20 cellular contexts compared by ENCODE assay signal in the genomic region with DNA sequence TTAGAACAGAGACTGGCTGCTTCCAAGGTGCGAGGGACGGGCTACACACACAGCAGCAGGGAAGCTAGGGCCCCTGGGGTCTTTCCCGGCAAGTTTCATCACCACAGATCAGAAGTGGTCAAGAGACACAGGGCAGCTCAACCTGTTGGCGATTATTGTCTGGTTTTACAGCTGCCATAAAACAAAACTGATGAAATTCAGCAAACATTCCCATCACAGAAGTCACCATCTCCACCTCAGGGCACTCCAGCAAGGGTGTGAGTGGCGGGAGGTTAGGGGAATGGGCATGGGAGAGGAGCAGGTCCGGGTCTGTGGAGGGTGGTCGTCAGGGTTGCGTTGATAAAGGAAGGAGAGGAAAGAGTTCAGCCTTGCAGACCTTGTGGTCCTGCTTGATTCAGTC.
DNase-seq lines count a peak whose midpoint lies in the region; ATAC-seq and TF ChIP-seq lines count a peak whose summit lies in the region.
"Had no signal": no experiment of that assay in that cellular context is flagged by ENCODE, and none has a peak within 500 bp of the region (broad histone marks: within the 10 kb centered on the region; RNA-seq: fewer than 3 reads in every experiment).

No MANE protein-coding gene starts in this region.

- peaks cover 2% of the 10 kb centered on the region for H3K27me3 Mint-ChIP-seq in GM23338 (ENCODE audit: insufficient read depth, low read depth, poor library complexity)

- TF ChIP-seq CTCF in GM23338 (conservative IDR thresholded peaks at IDR 0.05; ENCODE audit: low read depth in 2 of 2) (no peak), hepatocyte (IDR thresholded peaks at IDR 0.05; ENCODE audit: poor library complexity) (no peak)

- H3K4me2 ChIP-seq in GM23338 (no peak overlapping the region), hepatocyte (no peak overlapping the region)
- H3K4me2 ChIP-seq: A549; BLaER1 treated with 17β-estradiol and CSF1 and Interleukin-3, amounts not matched to agents 10 nM and 100 nM had no signal

- no peaks in the 10 kb centered on the region; the same call in 2 of the 3 replicates for H3K9me3 Mint-ChIP-seq in GM23338
- H3K9me3 Mint-ChIP-seq: CD4-positive, alpha-beta T cell had no signal

- no peak overlapping the region for H3K27ac Mint-ChIP-seq in GM23338
- H3K27ac Mint-ChIP-seq: CD4-positive, alpha-beta T cell; CD8-positive, alpha-beta memory T cell had no signal

- no peaks in the 10 kb centered on the region for H3F3A ChIP-seq in GM23338 (replicated peaks; ENCODE audit: low read depth)

- DNase-seq in GM23338 (ENCODE audit: low spot score) (no peak), hepatocyte (ENCODE audit: low spot score) (peak; percentile 28), substantia nigra (lab: John Stamatoyannopoulos, UW) (no peak), DMS53 (lab: John Stamatoyannopoulos, UW) (no peak), midbrain (lab: John Stamatoyannopoulos, UW) (no peak)
- DNase-seq: 8988T; ACHN; AML-193; BE2C; Calu3; CD4-positive, alpha-beta T cell; CD8-positive, alpha-beta memory T cell; DND-41; GOT3; H7; HCEC 1CT had no signal

- H3K36me3 ChIP-seq in GM23338 (ENCODE audit: insufficient read depth) (no peaks in the 10 kb centered on the region), hepatocyte (replicated peaks; ENCODE audit: insufficient read depth, low read depth) (no peaks in the 10 kb centered on the region)
- H3K36me3 ChIP-seq: BE2C; BLaER1 treated with 17β-estradiol and CSF1 and Interleukin-3, amounts not matched to agents 10 nM and 100 nM had no signal

- H2AFZ ChIP-seq in GM23338: peak overlapping the region; percentile 38; the same call in 1 of the 2 replicates
- H2AFZ ChIP-seq in hepatocyte: no peak overlapping the region

- H3K79me2 ChIP-seq in GM23338 (replicated peaks; ENCODE audit: insufficient read depth): no peaks in the 10 kb centered on the region
- H3K79me2 ChIP-seq in hepatocyte: no peaks in the 10 kb centered on the region

- H3K4me1 ChIP-seq in GM23338 (ENCODE audit: insufficient read depth) (peaks cover 15% of the 10 kb centered on the region), hepatocyte (ENCODE audit: insufficient read depth) (peaks cover 22% of the 10 kb centered on the region)
- H3K4me1 ChIP-seq: BE2C; BLaER1 treated with 17β-estradiol and CSF1 and Interleukin-3, amounts not matched to agents 10 nM and 100 nM had no signal

- H3K9me3 ChIP-seq in hepatocyte (ENCODE audit: low read depth): no peaks in the 10 kb centered on the region
- H3K9me3 ChIP-seq: A549; BE2C; BLaER1 treated with 17β-estradiol and CSF1 and Interleukin-3, amounts not matched to agents 10 nM and 100 nM had no signal

- no peaks in the 10 kb centered on the region for H3K36me3 Mint-ChIP-seq in GM23338 (ENCODE audit: low read depth)
- H3K36me3 Mint-ChIP-seq: CD14-positive monocyte; CD8-positive, alpha-beta memory T cell had no signal

- H3K27me3 ChIP-seq in GM23338 (ENCODE audit: insufficient read depth): no peaks in the 10 kb centered on the region
- no peaks in the 10 kb centered on the region for H3K27me3 ChIP-seq in hepatocyte
- H3K27me3 ChIP-seq: BE2C; BLaER1 treated with 17β-estradiol and CSF1 and Interleukin-3, amounts not matched to agents 10 nM and 100 nM had no signal

- WGBS in hepatocyte (ENCODE audit: low lambda C conversion rate, missing lambda C conversion rate): 68% methylated on average over 8 of the region's 8 CpGs

- no peak overlapping the region for H3K27ac ChIP-seq in GM23338 (ENCODE audit: low read depth)
- peak overlapping the region; percentile 52 for H3K27ac ChIP-seq in hepatocyte
- peak overlapping the region; percentile 47 for H3K27ac ChIP-seq in substantia nigra (ENCODE audit: low read depth, low read length, poor library complexity, severe bottlenecking)
- H3K27ac ChIP-seq: A549; BLaER1 treated with 17β-estradiol and CSF1 and Interleukin-3, amounts not matched to agents 10 nM and 100 nM had no signal

- ATAC-seq in GM23338: no peak
- no peak for ATAC-seq in HG03039 (IDR thresholded peaks at IDR 0.05; ENCODE audit: unreplicated experiment)
- ATAC-seq: A549 had no signal

- H4K20me1 ChIP-seq in GM23338 (replicated peaks; ENCODE audit: insufficient read depth) (no peaks in the 10 kb centered on the region), hepatocyte (ENCODE audit: insufficient read depth, poor library complexity, severe bottlenecking) (no peaks in the 10 kb centered on the region)
- H4K20me1 ChIP-seq: BLaER1 treated with 17β-estradiol and CSF1 and Interleukin-3, amounts not matched to agents 10 nM and 100 nM had no signal

- peaks cover 16% of the 10 kb centered on the region for H3K4me1 Mint-ChIP-seq in GM23338
- H3K4me1 Mint-ChIP-seq: CD14-positive monocyte; CD8-positive, alpha-beta memory T cell had no signal

- H3K9me2 ChIP-seq in GM23338 (ENCODE audit: insufficient read depth) (peaks cover 12% of the 10 kb centered on the region; the same call in 1 of the 2 replicates), hepatocyte (replicated peaks; ENCODE audit: insufficient read depth) (no peaks in the 10 kb centered on the region)

- no peak overlapping the region for H3K4me3 Mint-ChIP-seq in GM23338
- H3K4me3 Mint-ChIP-seq: CD14-positive monocyte; CD4-positive, alpha-beta T cell; CD8-positive, alpha-beta memory T cell had no signal

- no peak overlapping the region for H3K4me3 ChIP-seq in GM23338
- no peak overlapping the region for H3K4me3 ChIP-seq in hepatocyte
- H3K4me3 ChIP-seq: A549; BLaER1 treated with 17β-estradiol and CSF1 and Interleukin-3, amounts not matched to agents 10 nM and 100 nM had no signal

TF ChIP-seq in GM23338, 12 proteins besides CTCF, POLR2A, EP300 and RAD21:
- TF ChIP-seq STAT1 (IDR thresholded peaks at IDR 0.05; ENCODE audit: unreplicated experiment) (no peak), CREB1 (CRISPR knock-in tag; IDR thresholded peaks at IDR 0.05; ENCODE audit: low read depth) (no peak), ZNF331 (CRISPR knock-in tag; IDR thresholded peaks at IDR 0.05; ENCODE audit: low read depth) (no peak)
- TF ChIP-seq, protein P1, sequence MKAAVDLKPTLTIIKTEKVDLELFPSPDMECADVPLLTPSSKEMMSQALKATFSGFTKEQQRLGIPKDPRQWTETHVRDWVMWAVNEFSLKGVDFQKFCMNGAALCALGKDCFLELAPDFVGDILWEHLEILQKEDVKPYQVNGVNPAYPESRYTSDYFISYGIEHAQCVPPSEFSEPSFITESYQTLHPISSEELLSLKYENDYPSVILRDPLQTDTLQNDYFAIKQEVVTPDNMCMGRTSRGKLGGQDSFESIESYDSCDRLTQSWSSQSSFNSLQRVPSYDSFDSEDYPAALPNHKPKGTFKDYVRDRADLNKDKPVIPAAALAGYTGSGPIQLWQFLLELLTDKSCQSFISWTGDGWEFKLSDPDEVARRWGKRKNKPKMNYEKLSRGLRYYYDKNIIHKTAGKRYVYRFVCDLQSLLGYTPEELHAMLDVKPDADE (IDR thresholded peaks at IDR 0.05): no peak
- TF ChIP-seq, protein P2, sequence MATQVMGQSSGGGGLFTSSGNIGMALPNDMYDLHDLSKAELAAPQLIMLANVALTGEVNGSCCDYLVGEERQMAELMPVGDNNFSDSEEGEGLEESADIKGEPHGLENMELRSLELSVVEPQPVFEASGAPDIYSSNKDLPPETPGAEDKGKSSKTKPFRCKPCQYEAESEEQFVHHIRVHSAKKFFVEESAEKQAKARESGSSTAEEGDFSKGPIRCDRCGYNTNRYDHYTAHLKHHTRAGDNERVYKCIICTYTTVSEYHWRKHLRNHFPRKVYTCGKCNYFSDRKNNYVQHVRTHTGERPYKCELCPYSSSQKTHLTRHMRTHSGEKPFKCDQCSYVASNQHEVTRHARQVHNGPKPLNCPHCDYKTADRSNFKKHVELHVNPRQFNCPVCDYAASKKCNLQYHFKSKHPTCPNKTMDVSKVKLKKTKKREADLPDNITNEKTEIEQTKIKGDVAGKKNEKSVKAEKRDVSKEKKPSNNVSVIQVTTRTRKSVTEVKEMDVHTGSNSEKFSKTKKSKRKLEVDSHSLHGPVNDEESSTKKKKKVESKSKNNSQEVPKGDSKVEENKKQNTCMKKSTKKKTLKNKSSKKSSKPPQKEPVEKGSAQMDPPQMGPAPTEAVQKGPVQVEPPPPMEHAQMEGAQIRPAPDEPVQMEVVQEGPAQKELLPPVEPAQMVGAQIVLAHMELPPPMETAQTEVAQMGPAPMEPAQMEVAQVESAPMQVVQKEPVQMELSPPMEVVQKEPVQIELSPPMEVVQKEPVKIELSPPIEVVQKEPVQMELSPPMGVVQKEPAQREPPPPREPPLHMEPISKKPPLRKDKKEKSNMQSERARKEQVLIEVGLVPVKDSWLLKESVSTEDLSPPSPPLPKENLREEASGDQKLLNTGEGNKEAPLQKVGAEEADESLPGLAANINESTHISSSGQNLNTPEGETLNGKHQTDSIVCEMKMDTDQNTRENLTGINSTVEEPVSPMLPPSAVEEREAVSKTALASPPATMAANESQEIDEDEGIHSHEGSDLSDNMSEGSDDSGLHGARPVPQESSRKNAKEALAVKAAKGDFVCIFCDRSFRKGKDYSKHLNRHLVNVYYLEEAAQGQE (IDR thresholded peaks at IDR 0.05; ENCODE audit: unreplicated experiment): no peak
